Comparison of ENCODE assay signal across 8 cellular contexts in genomic region chr13:39037880-39038568, GRCh38. TPM values are rescaled to one million over a fixed set of nuclear protein-coding genes. Genes with fewer than 3 reads are reported as not detected.
DNase-seq lines count a peak whose midpoint lies in the region; ATAC-seq, FAIRE-seq and TF ChIP-seq lines count a peak whose summit lies in the region.

TSS of gene NHLRC3 (plus strand) at chr13:39038456. CDS start at chr13:39038640, 184 bp downstream.
TSS of gene PROSER1 (minus strand) at chr13:39038089. CDS start at chr13:39037242, 847 bp downstream.

- intact Hi-C loops in mammary epithelial cell (cut with micrococcal nuclease) = loop anchor here (5.0 kb wide), 4 partner anchors 86 to 1134 kb away; partner anchors contain the start of genes COG6 and LHFPL6

- ATAC-seq in HG03095 (IDR thresholded peaks at IDR 0.05; ENCODE audit: unreplicated experiment) = peak; percentile 70

- BruUV-seq in mammary epithelial cell (replicated peaks; lab: Mats Ljungman, UMichigan) = no TSS peak

- H3K4me3 ChIP-seq in WERI-Rb-1 (ENCODE audit: low read depth, low read length) (peak within 1 kb of the TSS; percentile 72), mammary epithelial cell (replicated peaks in 1 of 3; ENCODE audit: insufficient read depth in 1 of 3, low read depth in 2 of 3, low read length in 3 of 3) (peak within 1 kb of the TSS; percentile 74 to 98 (median 77)), small intestine (ENCODE audit: low read depth in 1 of 2, low read length in 2 of 2) (peak within 1 kb of the TSS; percentile 90 to 99)

- WGBS in mammary epithelial cell (ENCODE audit: low coverage, missing lambda C conversion rate) = 0% methylated on average over 20 of the region's 41 CpGs
- 0% methylated on average over 41 of the region's 41 CpGs for WGBS in small intestine, 3 donors

- peak within 1 kb of the TSS; percentile 95 for H3K4me2 ChIP-seq in mammary epithelial cell (ENCODE audit: insufficient read depth, low read depth, low read length)

- TF ChIP-seq POLR2A in GM18526 (IDR thresholded peaks at IDR 0.05; ENCODE audit: extremely low read depth, insufficient read length) = peak; percentile 66

- H3K36me3 ChIP-seq in WERI-Rb-1 = peaks cover 5% of the 10 kb centered on the region; the same call in 1 of the 2 replicates
- H3K36me3 ChIP-seq in mammary epithelial cell (ENCODE audit: insufficient read depth, low read length) = peaks cover 2% of the 10 kb centered on the region
- H3K36me3 ChIP-seq in small intestine (ENCODE audit: control insufficient read depth in 2 of 2, insufficient read depth in 2 of 2, low read length in 2 of 2) = no peaks in the 10 kb centered on the region

- FAIRE-seq in small intestine (lab: Jason Lieb, UNC) = no peak

- no peaks in the 10 kb centered on the region for H4K20me1 ChIP-seq in mammary epithelial cell (ENCODE audit: insufficient read depth, low read length)

- H3K9me3 ChIP-seq in WERI-Rb-1 (ENCODE audit: severe bottlenecking) (no peaks in the 10 kb centered on the region), mammary epithelial cell (replicated peaks; ENCODE audit: insufficient read depth, low read length) (no peaks in the 10 kb centered on the region), small intestine (ENCODE audit: control insufficient read depth, low read depth) (no peaks in the 10 kb centered on the region)

- H3K27me3 ChIP-seq in WERI-Rb-1 (ENCODE audit: insufficient read depth, low read depth, severe bottlenecking) (no peaks in the 10 kb centered on the region), mammary epithelial cell (ENCODE audit: insufficient read depth, low read length) (no peaks in the 10 kb centered on the region), small intestine (ENCODE audit: control insufficient read depth in 2 of 2, insufficient read depth in 2 of 2, low read length in 2 of 2) (no peaks in the 10 kb centered on the region)

- CTCF ChIA-PET in mammary epithelial cell (lab: Charles Lee; ENCODE audit: low non-redundant PET) = no interaction called here

- H3K4me1 ChIP-seq in mammary epithelial cell (ENCODE audit: insufficient read depth, low read length) (peaks cover 11% of the 10 kb centered on the region), small intestine (ENCODE audit: control insufficient read depth in 2 of 2, insufficient read depth in 1 of 2, low read depth in 1 of 2, low read length in 1 of 2) (peaks cover 0 to 2% of the 10 kb centered on the region in 2 donors)

- H3K9ac ChIP-seq in mammary epithelial cell (ENCODE audit: insufficient read depth, low read length) = peak within 1 kb of the TSS; percentile 88

- dilution Hi-C loops in mammary epithelial cell (cut with HindIII; ENCODE audit: low sequenced_read_pairs) = no loop called here

- in situ Hi-C loops in mammary epithelial cell (cut with MboI; ENCODE audit: low sequenced_read_pairs in 2 of 2) = loop anchor here in 1 of 2 donors (25.0 kb wide), 1 partner anchor 574 kb away; the partner anchor contains the start of gene LHFPL6

- H2AFZ ChIP-seq in mammary epithelial cell (ENCODE audit: low read depth, low read length) = peak within 1 kb of the TSS; percentile 99

- H3K27ac ChIP-seq in WERI-Rb-1 = peak within 1 kb of the TSS; percentile 90
- peak within 1 kb of the TSS; percentile 79 for H3K27ac ChIP-seq in mammary epithelial cell (ENCODE audit: insufficient read depth, low read depth, low read length)
- peak within 1 kb of the TSS; percentile 92 to 95 for H3K27ac ChIP-seq in small intestine (ENCODE audit: low read depth in 1 of 2, low read length in 1 of 2)

- DNase-seq in 8988T (peak; percentile 16), NCI-H2196 treated with DMSO at 0.1 percent for 48 hours (lab: John Stamatoyannopoulos, UW; ENCODE audit: unreplicated experiment) (peak; percentile 59), WERI-Rb-1 (peak; percentile 91), mammary epithelial cell (peak; percentile 91), iPS-NIHi11 (ENCODE audit: low spot score) (peak; percentile 80), small intestine (peak; percentile 83)

- no peak for TF ChIP-seq CTCF in WERI-Rb-1 (IDR thresholded peaks at IDR 0.05; ENCODE audit: low read depth, low read length)
- no peak for TF ChIP-seq CTCF in mammary epithelial cell (conservative IDR thresholded peaks at IDR 0.05 in 1 of 2, IDR thresholded peaks at IDR 0.05 in 1 of 2; ENCODE audit: extremely low read depth in 1 of 2, insufficient read depth in 1 of 2, low read depth in 1 of 2, low read length in 2 of 2)

- peaks cover 64% of the 10 kb centered on the region for H3K79me2 ChIP-seq in mammary epithelial cell (ENCODE audit: insufficient read depth, low read length)

RNA-seq across cellular contexts. Expression of gene NHLRC3, which starts in this region (rescaled TPM):
- total RNA-seq in mammary epithelial cell = 10 to 100 TPM; 15.9 to 30.7 TPM
- 6.5 TPM for polyA plus RNA-seq in mammary epithelial cell
- polyA minus RNA-seq in mammary epithelial cell = 2.2 TPM
- polyA plus RNA-seq in small intestine = 1 to 10 TPM; 2.4 to 7.2 (median 5.4) TPM

RNA-seq across cellular contexts. Expression of gene PROSER1, which starts in this region (rescaled TPM):
- total RNA-seq in mammary epithelial cell = 10 to 100 TPM; 22.3 to 52.4 TPM
- 10.6 TPM for polyA plus RNA-seq in mammary epithelial cell
- 15.0 TPM for polyA minus RNA-seq in mammary epithelial cell
- polyA plus RNA-seq in small intestine = 10 to 100 TPM in 2 of 3 donors, 1 to 10 TPM in 1; 7.6 to 16.1 (median 13.8) TPM

Comparison
In these comparisons a context has a peak if more than half of its experiments do, and no peak if none do; other contexts are left out.
1. Peak in every context shown above with its lines: DNase-seq, ATAC-seq, H3K4me3 ChIP-seq and H3K27ac ChIP-seq.
2. DNase-seq: peak in every context shown above with its lines; median percentile 91 in WERI-Rb-1; 91 in mammary epithelial cell; 83 in small intestine; 80 in iPS-NIHi11; 59 in NCI-H2196 treated with DMSO at 0.1 percent for 48 hours; 16 in 8988T.